8 cellular contexts compared by ENCODE assay signal in the genomic region with DNA sequence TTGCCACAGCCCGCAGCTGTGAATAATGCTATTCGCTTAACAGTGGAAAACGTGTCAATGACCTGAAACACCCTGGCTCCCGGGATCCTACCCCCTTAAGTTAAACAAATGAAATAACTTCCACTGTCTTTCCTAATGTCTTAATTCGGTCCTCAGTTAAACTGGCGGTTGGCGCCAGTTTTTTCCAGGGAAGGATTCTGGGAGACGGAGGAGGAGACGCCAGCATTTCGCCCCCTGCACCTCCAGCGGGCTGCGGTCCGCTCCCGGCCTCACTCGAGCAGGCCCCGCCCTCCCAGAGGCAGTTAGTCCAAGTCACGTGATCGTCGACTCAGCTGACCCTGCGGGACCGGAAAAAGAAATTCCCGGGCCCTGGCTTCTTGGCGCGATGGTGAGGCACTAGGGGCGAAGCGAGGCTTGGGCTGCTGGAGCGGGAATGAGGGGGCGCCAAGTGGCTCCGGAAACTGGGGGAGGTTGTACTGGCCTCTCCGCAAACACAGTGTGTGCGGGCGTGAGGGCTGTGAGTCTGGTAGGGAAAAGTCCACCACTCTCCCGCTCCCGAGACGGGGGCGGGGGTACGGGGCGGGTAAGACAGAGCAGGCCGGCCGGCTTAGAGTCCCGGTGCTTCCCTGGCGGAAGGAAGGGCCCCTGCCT. TPM values are rescaled to one million over a fixed set of nuclear protein-coding genes. Genes with fewer than 3 reads are reported as not detected.
DNase-seq lines count a peak whose midpoint lies in the region; ATAC-seq and TF ChIP-seq lines count a peak whose summit lies in the region.

Gene COMMD4 (plus strand): TSS at position 359 of the 651 bp plus-strand sequence. CDS start 27 bp downstream, at position 386.

- H4K20me1 ChIP-seq in Karpas-422 (ENCODE audit: insufficient read depth, low read depth, low read length) = no peaks in the 10 kb centered on the region

- H3K27ac ChIP-seq in Karpas-422 (ENCODE audit: low read length) = no peak within 1 kb of the TSS; the same call in 1 of the 2 replicates
- H3K27ac ChIP-seq in RWPE2 (ENCODE audit: poor library complexity, severe bottlenecking) = peak within 1 kb of the TSS; percentile 35

- H3K27me3 ChIP-seq in Karpas-422 (ENCODE audit: low read length) (no peaks in the 10 kb centered on the region), RWPE2 (ENCODE audit: insufficient read depth, poor library complexity, severe bottlenecking) (no peaks in the 10 kb centered on the region)

- DNase-seq in AG04449 (ENCODE audit: low read depth, low spot score) = peak; percentile 70
- DNase-seq in Karpas-422 = peak; percentile 97
- peak; percentile 100 for DNase-seq in RWPE2 (ENCODE audit: low spot score)
- DNase-seq in activated effector memory CD4-positive, alpha-beta T cell treated with Interleukin-2 at 50 U/mL for 16 hours = peak; percentile 56
- peak; percentile 97 for DNase-seq in fibroblast of pulmonary artery (ENCODE audit: low read depth)
- peak; percentile 60 for DNase-seq in natural killer cell
- peak; percentile 74 for DNase-seq in stimulated activated naive B cell treated with anti-CD40 and anti-IgM and Interleukin-4, amounts not matched to agents 10 μg/mL and 1 μg/mL and 100 μg/mL, for 72 hours

- peak within 1 kb of the TSS; percentile 80 for H3K9ac ChIP-seq in Karpas-422 (ENCODE audit: low read length)

- CTCF ChIA-PET in AG04449 (lab: Yijun Ruan, JAX) = interaction anchor here (1.6 kb wide), 1 partner anchor 306 kb away, joined by 4 read pairs; no protein-coding TSS in a partner anchor

- peaks cover 10% of the 10 kb centered on the region for H3K79me2 ChIP-seq in Karpas-422 (ENCODE audit: low read length)

- TF ChIP-seq POLR2A in GM19099 (IDR thresholded peaks at IDR 0.05; ENCODE audit: extremely low read depth, insufficient read length, low read depth) = peak; percentile 58

- no peaks in the 10 kb centered on the region for H3K27me3 Mint-ChIP-seq in natural killer cell (ENCODE audit: low read depth in 2 of 2)
- peaks cover 4 to 5% of the 10 kb centered on the region in 2 donors for H3K27me3 Mint-ChIP-seq in stimulated activated naive B cell treated with anti-CD40 and anti-IgM and Interleukin-4, amounts not matched to agents 10 μg/mL and 1 μg/mL and 100 μg/mL, for 72 hours

- H3K9me3 Mint-ChIP-seq in natural killer cell = no peaks in the 10 kb centered on the region
- no peaks in the 10 kb centered on the region for H3K9me3 Mint-ChIP-seq in stimulated activated naive B cell treated with anti-CD40 and anti-IgM and Interleukin-4, amounts not matched to agents 10 μg/mL and 1 μg/mL and 100 μg/mL, for 72 hours

- intact Hi-C loops in natural killer cell (cut with micrococcal nuclease) = loop anchor here (2.0 kb wide), 2 partner anchors 15 to 33 kb away; partner anchors contain the start of gene MAN2C1

- H2AFZ ChIP-seq in Karpas-422 (ENCODE audit: low read length) = peak within 1 kb of the TSS; percentile 1; the same call in 1 of the 2 replicates

- H3K4me3 Mint-ChIP-seq in natural killer cell = peak within 1 kb of the TSS; percentile 97
- H3K4me3 Mint-ChIP-seq in stimulated activated naive B cell treated with anti-CD40 and anti-IgM and Interleukin-4, amounts not matched to agents 10 μg/mL and 1 μg/mL and 100 μg/mL, for 72 hours = peak within 1 kb of the TSS; percentile 97 to 99

- H3K4me1 Mint-ChIP-seq in natural killer cell = peaks cover 25 to 46% of the 10 kb centered on the region in 2 donors
- H3K4me1 Mint-ChIP-seq in stimulated activated naive B cell treated with anti-CD40 and anti-IgM and Interleukin-4, amounts not matched to agents 10 μg/mL and 1 μg/mL and 100 μg/mL, for 72 hours = peaks cover 13 to 28% of the 10 kb centered on the region in 2 donors

- H3K9me3 ChIP-seq in Karpas-422 (ENCODE audit: low read length) = no peaks in the 10 kb centered on the region
- no peaks in the 10 kb centered on the region for H3K9me3 ChIP-seq in RWPE2 (ENCODE audit: severe bottlenecking)

- H3K9me2 ChIP-seq in Karpas-422 (replicated peaks; ENCODE audit: insufficient read depth, low read length) = no peaks in the 10 kb centered on the region

- peak within 1 kb of the TSS; percentile 88 to 90 for H3K27ac Mint-ChIP-seq in natural killer cell
- peak within 1 kb of the TSS; percentile 98 for H3K27ac Mint-ChIP-seq in stimulated activated naive B cell treated with anti-CD40 and anti-IgM and Interleukin-4, amounts not matched to agents 10 μg/mL and 1 μg/mL and 100 μg/mL, for 72 hours

- no peaks in the 10 kb centered on the region for H3K36me3 Mint-ChIP-seq in natural killer cell
- H3K36me3 Mint-ChIP-seq in stimulated activated naive B cell treated with anti-CD40 and anti-IgM and Interleukin-4, amounts not matched to agents 10 μg/mL and 1 μg/mL and 100 μg/mL, for 72 hours = peaks cover 11 to 17% of the 10 kb centered on the region in 2 donors

- peak within 1 kb of the TSS; percentile 89 for H3K4me3 ChIP-seq in AG04449 (ENCODE audit: low read depth, low read length)
- H3K4me3 ChIP-seq in Karpas-422 (ENCODE audit: low read length) = peak within 1 kb of the TSS; percentile 73
- H3K4me3 ChIP-seq in RWPE2 (ENCODE audit: severe bottlenecking) = peak within 1 kb of the TSS; percentile 59
- peak within 1 kb of the TSS; percentile 85 for H3K4me3 ChIP-seq in fibroblast of pulmonary artery (replicated peaks; ENCODE audit: low read depth, low read length)

- POLR2A ChIA-PET in AG04449 (lab: Yijun Ruan, JAX) = no interaction called here

- H3K36me3 ChIP-seq in Karpas-422 (ENCODE audit: insufficient read depth, low read length) = no peaks in the 10 kb centered on the region
- H3K36me3 ChIP-seq in RWPE2 (ENCODE audit: low read depth) = peaks cover 8% of the 10 kb centered on the region; the same call in 1 of the 2 replicates

- H3K4me1 ChIP-seq in Karpas-422 (ENCODE audit: low read length) = peaks cover 23% of the 10 kb centered on the region
- peaks cover 5% of the 10 kb centered on the region for H3K4me1 ChIP-seq in RWPE2 (ENCODE audit: insufficient read depth, poor library complexity, severe bottlenecking)

- peak within 1 kb of the TSS; percentile 96 for H3K4me2 ChIP-seq in Karpas-422 (ENCODE audit: low read depth, low read length, poor library complexity, severe bottlenecking)

- ATAC-seq in RWPE2 (ENCODE audit: low read depth) (peak; percentile 85), natural killer cell (peak; percentile 37 to 46 (median 40))
- ATAC-seq in stimulated activated naive B cell treated with anti-CD40 and anti-IgM and Interleukin-4, amounts not matched to agents 10 μg/mL and 1 μg/mL and 100 μg/mL, for 72 hours (replicated peaks) = peak; percentile 86

- TF ChIP-seq CTCF in AG04449 (IDR thresholded peaks at IDR 0.05; ENCODE audit: insufficient read depth, low read length, missing control alignments) (no peak), RWPE2 (IDR thresholded peaks at IDR 0.05; ENCODE audit: poor library complexity, severe bottlenecking) (no peak), fibroblast of pulmonary artery (IDR thresholded peaks at IDR 0.05; ENCODE audit: low read length, missing control alignments) (no peak), natural killer cell (IDR thresholded peaks at IDR 0.05) (no peak)

RNA-seq across cellular contexts. Expression of gene COMMD4, which starts in this region (rescaled TPM):
- total RNA-seq in Karpas-422 (2014; rRNA removed; shearing (Covaris generic); ENCODE audit: low replicate concordance) = 43.6 and 108 TPM in 2 replicates
- 10 to 100 TPM; 38.8 to 56.3 (median 46.8) TPM for total RNA-seq in natural killer cell
